Comparison of ENCODE assay signal across 9 cellular contexts in genomic region chr16:13873835-13874438, GRCh38. TPM values are rescaled to one million over a fixed set of nuclear protein-coding genes. Genes with fewer than 3 reads are reported as not detected.
DNase-seq lines count a peak whose midpoint lies in the region; ATAC-seq and TF ChIP-seq lines count a peak whose summit lies in the region.
"Had no signal": no experiment of that assay in that cellular context is flagged by ENCODE, and none has a peak within 500 bp of the region (broad histone marks: within the 10 kb centered on the region; RNA-seq: fewer than 3 reads in every experiment).

No MANE protein-coding gene starts in this region.

- peaks cover 8 to 24% of the 10 kb centered on the region in 2 donors for H3K27me3 Mint-ChIP-seq in natural killer cell (ENCODE audit: low read depth in 2 of 2)

- H3K4me1 Mint-ChIP-seq in natural killer cell: peaks cover 0 to 6% of the 10 kb centered on the region in 2 donors

- H3K4me3 ChIP-seq in HFF-Myc (replicated peaks; ENCODE audit: low read depth, low read length): no peak overlapping the region

- H3K4me3 Mint-ChIP-seq in natural killer cell: no peak overlapping the region

- TF ChIP-seq CTCF in HFF-Myc (IDR thresholded peaks at IDR 0.05; ENCODE audit: low read depth, low read length, missing control alignments): peak; percentile 53
- TF ChIP-seq CTCF in natural killer cell (IDR thresholded peaks at IDR 0.05): no peak

- no peak for ATAC-seq in natural killer cell
- ATAC-seq in HG03097 (IDR thresholded peaks at IDR 0.05; ENCODE audit: low FRiP score, unreplicated experiment): no peak

- H3K36me3 Mint-ChIP-seq in natural killer cell: no peaks in the 10 kb centered on the region

- H3K27ac Mint-ChIP-seq in natural killer cell: no peak overlapping the region

- H3K9me3 Mint-ChIP-seq in natural killer cell: no peaks in the 10 kb centered on the region

- DNase-seq in Ammon's horn (ENCODE audit: low spot score) (peak; percentile 34), HFF-Myc (ENCODE audit: extremely low read depth, low read depth) (no peak), SK-MEL-5 (ENCODE audit: low read depth, low spot score) (peak; percentile 43), inferior parietal cortex (ENCODE audit: extremely low spot score) (peak; percentile 52), natural killer cell (no peak)
- no peak for DNase-seq in activated CD4-positive, alpha-beta T cell treated with anti-CD3 and anti-CD28 coated beads for 4 hours
- DNase-seq in NK-92 treated with Interleukin-12 subunit alpha and Interleukin-12 subunit beta, amount 100 ng/mL, for 24 hours (lab: John Stamatoyannopoulos, UW): no peak
- DNase-seq: activated CD4-positive, alpha-beta T cell treated with anti-CD3 and anti-CD28 coated beads for 48 hours had no signal

- in situ Hi-C loops in SK-MEL-5 (cut with HindIII; ENCODE audit: low pct_unique_long_range_greater_than_20kb, low sequenced_read_pairs): no loop called here

- intact Hi-C loops in natural killer cell (cut with micrococcal nuclease): no loop called here

RNA-seq across cellular contexts. Expression of gene ERCC4, which starts 46.0 kb away (rescaled TPM):
- total RNA-seq in SK-MEL-5 (2014; rRNA removed; shearing (Covaris generic)): 11.2 and 15.6 TPM in 2 replicates
- 5.1 and 8.8 TPM in 2 replicates for polyA plus RNA-seq in SK-MEL-5 (2015; cell fraction: cytosol; rRNA removed)
- polyA plus RNA-seq in SK-MEL-5 (2015; cell fraction: nucleus; rRNA removed): 7.0 and 7.3 TPM in 2 replicates
- 10 to 100 TPM in 1 of 3 donors, 1 to 10 TPM in 2; 7.3 to 11.9 (median 7.5) TPM for total RNA-seq in natural killer cell

Comparison
In these comparisons a context has a peak if more than half of its experiments do, and no peak if none do; other contexts are left out.
1. DNase-seq: peak in Ammon's horn (single experiment), SK-MEL-5 (single experiment) and inferior parietal cortex (single experiment); none in HFF-Myc (single experiment), activated CD4-positive, alpha-beta T cell treated with anti-CD3 and anti-CD28 coated beads for 4 hours (0 of 2), NK-92 treated with Interleukin-12 subunit alpha and Interleukin-12 subunit beta, amount 100 ng/mL, for 24 hours (single experiment) and natural killer cell (single experiment).